Comparison of ENCODE assay signal across 7 cellular contexts in genomic region chr1:150568567-150568966, GRCh38. TPM values are rescaled to one million over a fixed set of nuclear protein-coding genes. Genes with fewer than 3 reads are reported as not detected.
DNase-seq lines count a peak whose midpoint lies in the region; ATAC-seq, FAIRE-seq and TF ChIP-seq lines count a peak whose summit lies in the region.

No MANE protein-coding gene starts in this region.

- H3K36me3 Mint-ChIP-seq in activated T-helper 1 cell treated with anti-CD3 and anti-CD28 coated beads, Interleukin-12 subunit alpha, Interleukin-12 subunit beta, Interleukin-2, Interleukin-4 antibody, amounts not matched to agents 30 ng/mL and 10 ng/mL and 1 ng/mL, durations not matched to agents 14 hours and 24 hours and 36 hours (ENCODE audit: low read depth) = peaks cover 35% of the 10 kb centered on the region

- H3K9me1 ChIP-seq in keratinocyte (ENCODE audit: control insufficient read depth, extremely low read depth, insufficient read depth, low read length) = peaks cover 5% of the 10 kb centered on the region

- H3K4me3 Mint-ChIP-seq in activated T-helper 1 cell treated with anti-CD3 and anti-CD28 coated beads, Interleukin-12 subunit alpha, Interleukin-12 subunit beta, Interleukin-2, Interleukin-4 antibody, amounts not matched to agents 30 ng/mL and 10 ng/mL and 1 ng/mL, durations not matched to agents 14 hours and 24 hours and 36 hours = peak overlapping the region; percentile 90

- H3K27me3 ChIP-seq in HUES64 (ENCODE audit: insufficient read depth, low read length) (no peaks in the 10 kb centered on the region), keratinocyte (ENCODE audit: control insufficient read depth, extremely low read depth, insufficient read depth, low read length) (no peaks in the 10 kb centered on the region), subcutaneous abdominal adipose tissue (ENCODE audit: control insufficient read depth in 5 of 5, insufficient read depth in 4 of 5, low read length in 5 of 5) (no peaks in the 10 kb centered on the region)

- no peak for ATAC-seq in GM18511 (IDR thresholded peaks at IDR 0.05; ENCODE audit: unreplicated experiment)

- peaks cover 26% of the 10 kb centered on the region for H3K79me2 ChIP-seq in keratinocyte (ENCODE audit: control insufficient read depth, insufficient read depth, low read length)

- H3K36me3 ChIP-seq in HUES64 (ENCODE audit: insufficient read depth, low read length) = peaks cover 28% of the 10 kb centered on the region
- H3K36me3 ChIP-seq in keratinocyte (ENCODE audit: control insufficient read depth in 2 of 2, extremely low read depth in 1 of 2, insufficient read depth in 2 of 2, low read length in 2 of 2) = peaks cover 6 to 8% of the 10 kb centered on the region in 2 experiments
- H3K36me3 ChIP-seq in subcutaneous abdominal adipose tissue (ENCODE audit: control insufficient read depth in 5 of 5, insufficient read depth in 5 of 5, low read length in 5 of 5) = peaks cover 9 to 22% (median 17%) of the 10 kb centered on the region in 5 donors

- dilution Hi-C loops in keratinocyte (cut with MboI; ENCODE audit: extremely low pct_ligation_motif_present, low sequenced_read_pairs) = no loop called here

- peak overlapping the region; percentile 98 for H3K27ac Mint-ChIP-seq in activated T-helper 1 cell treated with anti-CD3 and anti-CD28 coated beads, Interleukin-12 subunit alpha, Interleukin-12 subunit beta, Interleukin-2, Interleukin-4 antibody, amounts not matched to agents 30 ng/mL and 10 ng/mL and 1 ng/mL, durations not matched to agents 14 hours and 24 hours and 36 hours

- peak overlapping the region; percentile 41 for H3K4me3 ChIP-seq in HUES64 (ENCODE audit: low read length)
- peak overlapping the region in 1 of 3 experiments; percentile 38 for H3K4me3 ChIP-seq in keratinocyte (ENCODE audit: control insufficient read depth in 2 of 3, extremely low read depth in 1 of 3, insufficient read depth in 2 of 3, low read depth in 1 of 3, low read length in 3 of 3)
- H3K4me3 ChIP-seq in subcutaneous abdominal adipose tissue (ENCODE audit: low read depth in 1 of 5, low read length in 5 of 5) = peak overlapping the region in 4 of 5 donors; percentile 11 to 52 (median 47)

- DNase-seq in activated T-helper 1 cell treated with anti-CD3 and anti-CD28 coated beads, Interleukin-12 subunit alpha, Interleukin-12 subunit beta, Interleukin-2, Interleukin-4 antibody, amounts not matched to agents 30 ng/mL and 10 ng/mL and 1 ng/mL, durations not matched to agents 14 hours and 24 hours and 36 hours (ENCODE audit: low spot score) = no peak
- no peak for DNase-seq in keratinocyte (ENCODE audit: low read depth, low spot score)
- no peak for DNase-seq in activated CD4-positive, alpha-beta T cell treated with anti-CD3 and anti-CD28 coated beads, Interleukin-2, amount 50 U/mL, for 4 hours
- no peak for DNase-seq in DMS 273 treated with DMSO at 0.1 percent for 48 hours (lab: John Stamatoyannopoulos, UW)

- H3K27me3 Mint-ChIP-seq in activated T-helper 1 cell treated with anti-CD3 and anti-CD28 coated beads, Interleukin-12 subunit alpha, Interleukin-12 subunit beta, Interleukin-2, Interleukin-4 antibody, amounts not matched to agents 30 ng/mL and 10 ng/mL and 1 ng/mL, durations not matched to agents 14 hours and 24 hours and 36 hours (ENCODE audit: insufficient read depth) = no peaks in the 10 kb centered on the region

- TF ChIP-seq CTCF in keratinocyte (optimal IDR thresholded peaks at IDR 0.05 in 1 of 3, IDR thresholded peaks at IDR 0.05 in 1 of 3, conservative IDR thresholded peaks at IDR 0.05 in 1 of 3; ENCODE audit: extremely low read depth in 1 of 3, insufficient read depth in 2 of 3, low read length in 3 of 3) = no peak

- no peak for FAIRE-seq in keratinocyte (lab: Jason Lieb, UNC)

- peaks cover 84% of the 10 kb centered on the region for H3K4me1 Mint-ChIP-seq in activated T-helper 1 cell treated with anti-CD3 and anti-CD28 coated beads, Interleukin-12 subunit alpha, Interleukin-12 subunit beta, Interleukin-2, Interleukin-4 antibody, amounts not matched to agents 30 ng/mL and 10 ng/mL and 1 ng/mL, durations not matched to agents 14 hours and 24 hours and 36 hours (ENCODE audit: low read depth)

- no peak overlapping the region for H2AFZ ChIP-seq in keratinocyte (ENCODE audit: control insufficient read depth, low read length)

- intact Hi-C loops in activated T-helper 1 cell treated with anti-CD3 and anti-CD28 coated beads, Interleukin-12 subunit alpha, Interleukin-12 subunit beta, Interleukin-2, Interleukin-4 antibody, amounts not matched to agents 30 ng/mL and 10 ng/mL and 1 ng/mL, durations not matched to agents 14 hours and 24 hours and 36 hours (cut with micrococcal nuclease) = loop anchor here (5.0 to 10.0 kb wide), 2 partner anchors 199 to 276 kb away; partner anchors contain the start of gene CTSS

- peak overlapping the region; percentile 85 for H3K4me2 ChIP-seq in keratinocyte (ENCODE audit: control insufficient read depth, extremely low read depth, insufficient read depth, low read depth, low read length)

- H4K20me1 ChIP-seq in keratinocyte (ENCODE audit: control insufficient read depth, extremely low read depth, insufficient read depth, low read length) = peaks cover 20% of the 10 kb centered on the region

- no peaks in the 10 kb centered on the region for H3K9me3 Mint-ChIP-seq in activated T-helper 1 cell treated with anti-CD3 and anti-CD28 coated beads, Interleukin-12 subunit alpha, Interleukin-12 subunit beta, Interleukin-2, Interleukin-4 antibody, amounts not matched to agents 30 ng/mL and 10 ng/mL and 1 ng/mL, durations not matched to agents 14 hours and 24 hours and 36 hours

- H3K9me3 ChIP-seq in HUES64 (ENCODE audit: insufficient read depth, low read depth, low read length) (no peaks in the 10 kb centered on the region), keratinocyte (ENCODE audit: control insufficient read depth, low read depth, low read length) (no peaks in the 10 kb centered on the region), subcutaneous abdominal adipose tissue (ENCODE audit: control insufficient read depth in 5 of 5, low read length in 5 of 5) (no peaks in the 10 kb centered on the region)

- H3K9ac ChIP-seq in HUES64 (ENCODE audit: low read depth, low read length) (peak overlapping the region; percentile 75), keratinocyte (ENCODE audit: control insufficient read depth, extremely low read depth, insufficient read depth, low read length) (peak overlapping the region; percentile 85), subcutaneous abdominal adipose tissue (ENCODE audit: low read length in 5 of 5) (peak overlapping the region in 4 of 5 donors; percentile 8 to 41 (median 20))

- H3K4me1 ChIP-seq in HUES64 (ENCODE audit: insufficient read depth, low read length) (peaks cover 54% of the 10 kb centered on the region), keratinocyte (ENCODE audit: control insufficient read depth, extremely low read depth, insufficient read depth, low read length) (peaks cover 63% of the 10 kb centered on the region), subcutaneous abdominal adipose tissue (ENCODE audit: control insufficient read depth in 5 of 5, insufficient read depth in 5 of 5, low read length in 5 of 5) (peaks cover 21 to 93% (median 79%) of the 10 kb centered on the region in 5 donors)

- H3K27ac ChIP-seq in HUES64 (ENCODE audit: low read depth, low read length) = peak overlapping the region; percentile 95
- peak overlapping the region; percentile 96 for H3K27ac ChIP-seq in keratinocyte (ENCODE audit: control insufficient read depth, insufficient read depth, low read length)
- H3K27ac ChIP-seq in subcutaneous abdominal adipose tissue (ENCODE audit: low read depth, low read length) = peak overlapping the region; percentile 77

RNA-seq across cellular contexts. Expression of gene MCL1, which starts 10.8 kb away (rescaled TPM):
- polyA plus RNA-seq in HUES64 (2013, experiment 1 of 2) = 126 TPM
- polyA plus RNA-seq in HUES64 (2013, experiment 2 of 2) = 126 TPM
- 311 and 317 TPM in 2 replicates for total RNA-seq in activated T-helper 1 cell treated with anti-CD3 and anti-CD28 coated beads, Interleukin-12 subunit alpha, Interleukin-12 subunit beta, Interleukin-2, Interleukin-4 antibody, amounts not matched to agents 30 ng/mL and 10 ng/mL and 1 ng/mL, durations not matched to agents 14 hours and 24 hours and 36 hours
- polyA plus RNA-seq in keratinocyte = 105 to 237 TPM (median 156 TPM) in 3 replicates
- 301 TPM for polyA plus RNA-seq in keratinocyte (2011; ENCODE audit: low read depth)
- 85.0 and 142 TPM in 2 replicates for polyA plus RNA-seq in keratinocyte (2011; cell fraction: cytosol; rRNA removed)
- polyA plus RNA-seq in keratinocyte (2011; cell fraction: nucleus; rRNA removed) = 241 and 336 TPM in 2 replicates
- 139 and 235 TPM in 2 replicates for polyA plus RNA-seq in keratinocyte (2012; ENCODE audit: low replicate concordance)
- polyA minus RNA-seq in keratinocyte = 75.7 to 233 TPM (median 111 TPM) in 3 replicates
- polyA minus RNA-seq in keratinocyte (2011; cell fraction: cytosol; rRNA and poly(A)+ RNA removed) = 164 TPM
- polyA minus RNA-seq in keratinocyte (2011; cell fraction: nucleus; rRNA and poly(A)+ RNA removed) = 148 and 203 TPM in 2 replicates

RNA-seq across cellular contexts. Expression of gene ADAMTSL4, which starts 19.4 kb away (rescaled TPM):
- 1.1 TPM for polyA plus RNA-seq in HUES64 (2013, experiment 1 of 2)
- 1.5 TPM for polyA plus RNA-seq in HUES64 (2013, experiment 2 of 2)
- total RNA-seq in activated T-helper 1 cell treated with anti-CD3 and anti-CD28 coated beads, Interleukin-12 subunit alpha, Interleukin-12 subunit beta, Interleukin-2, Interleukin-4 antibody, amounts not matched to agents 30 ng/mL and 10 ng/mL and 1 ng/mL, durations not matched to agents 14 hours and 24 hours and 36 hours = 1.2 and 1.3 TPM in 2 replicates
- 7.0 to 22.8 TPM (median 7.0 TPM) in 3 replicates for polyA plus RNA-seq in keratinocyte
- polyA plus RNA-seq in keratinocyte (2011; ENCODE audit: low read depth) = 29.1 TPM
- 13.1 and 16.6 TPM in 2 replicates for polyA plus RNA-seq in keratinocyte (2011; cell fraction: cytosol; rRNA removed)
- 105 and 147 TPM in 2 replicates for polyA plus RNA-seq in keratinocyte (2011; cell fraction: nucleus; rRNA removed)
- 8.6 and 128 TPM in 2 replicates for polyA plus RNA-seq in keratinocyte (2012; ENCODE audit: low replicate concordance)
- 7.5 to 15.6 TPM (median 14.2 TPM) in 3 replicates for polyA minus RNA-seq in keratinocyte
- polyA minus RNA-seq in keratinocyte (2011; cell fraction: cytosol; rRNA and poly(A)+ RNA removed) = 13.2 TPM
- 33.8 and 40.9 TPM in 2 replicates for polyA minus RNA-seq in keratinocyte (2011; cell fraction: nucleus; rRNA and poly(A)+ RNA removed)

RNA-seq across cellular contexts. Expression of gene FALEC, which starts 53.0 kb away (rescaled TPM):
- not detected for polyA plus RNA-seq in HUES64 (2013, experiment 1 of 2)
- polyA plus RNA-seq in HUES64 (2013, experiment 2 of 2) = not detected
- total RNA-seq in activated T-helper 1 cell treated with anti-CD3 and anti-CD28 coated beads, Interleukin-12 subunit alpha, Interleukin-12 subunit beta, Interleukin-2, Interleukin-4 antibody, amounts not matched to agents 30 ng/mL and 10 ng/mL and 1 ng/mL, durations not matched to agents 14 hours and 24 hours and 36 hours = not detected in 2 replicates
- 0.12 to 0.13 TPM in 2 of 3 replicates, not detected in the other for polyA plus RNA-seq in keratinocyte
- 1.0 TPM for polyA plus RNA-seq in keratinocyte (2011; ENCODE audit: low read depth)
- not detected in 2 replicates for polyA plus RNA-seq in keratinocyte (2011; cell fraction: cytosol; rRNA removed)
- polyA plus RNA-seq in keratinocyte (2011; cell fraction: nucleus; rRNA removed) = 0.29 TPM in 1 of 2 replicates, not detected in the other
- polyA plus RNA-seq in keratinocyte (2012; ENCODE audit: low replicate concordance) = not detected in 2 replicates
- polyA minus RNA-seq in keratinocyte = not detected in 3 replicates
- polyA minus RNA-seq in keratinocyte (2011; cell fraction: cytosol; rRNA and poly(A)+ RNA removed) = not detected
- polyA minus RNA-seq in keratinocyte (2011; cell fraction: nucleus; rRNA and poly(A)+ RNA removed) = not detected in 2 replicates

Comparison
In these comparisons a context has a peak if more than half of its experiments do, and no peak if none do; other contexts are left out.
1. H3K9ac ChIP-seq: peak in every context shown above with its lines; median percentile 85 in keratinocyte; 75 in HUES64; 20 in subcutaneous abdominal adipose tissue.